37 cellular contexts compared by ENCODE assay signal in genomic region chr16:1280783-1281182, GRCh38. TPM values are rescaled to one million over a fixed set of nuclear protein-coding genes. Genes with fewer than 3 reads are reported as not detected.
"Had no signal": no experiment of that assay in that cellular context is flagged by ENCODE, and none has a peak within 500 bp of the region (broad histone marks: within the 10 kb centered on the region; RNA-seq: fewer than 3 reads in every experiment).

No MANE protein-coding gene starts in this region.

- DNase-seq: activated B cell treated with CpG ODN at 0.5 μM for 24 hours; activated CD4-positive, alpha-beta memory T cell treated with anti-CD3 and anti-CD28 coated beads for 36 hours; activated CD4-positive, alpha-beta T cell treated with anti-CD3 and anti-CD28 coated beads for 4 hours; activated CD4-positive, alpha-beta T cell treated with anti-CD3 and anti-CD28 coated beads, Interleukin-2, amount 50 U/mL, for 1 hour; activated CD4-positive, CD25-positive, alpha-beta regulatory T cell treated with anti-CD3 and anti-CD28 coated beads, Interleukin-2, amount 50 U/mL, for 72 hours; activated CD8-positive, alpha-beta memory T cell treated with anti-CD3 and anti-CD28 coated beads, Interleukin-2, amount 50 U/mL, for 4 hours; activated naive CD4-positive, alpha-beta T cell treated with anti-CD3 and anti-CD28 coated beads, Interleukin-2, amount 10 ng/mL, durations not matched to agents 7 days and 5 days; activated naive CD8-positive, alpha-beta T cell treated with anti-CD3 and anti-CD28 coated beads, Interleukin-2, amount 50 U/mL, for 24 hours; activated T-cell treated with anti-CD3 and anti-CD28 coated beads for 4 hours; activated T-cell treated with anti-CD3 and anti-CD28 coated beads, Interleukin-2, amount 50 U/mL, for 4 hours; anterior cingulate cortex; central memory CD4-positive, alpha-beta T cell; NCI-H1048; NCI-H1105 treated with DMSO at 0.1 percent for 48 hours; NCI-H1436; NCI-H1694; NCI-H1930; NCI-H2081 treated with DMSO at 0.1 percent for 48 hours; NCI-H510A; NCI-H526; NCI-H748 treated with DMSO at 0.1 percent for 48 hours; NK-92 treated with Interleukin-12 subunit alpha and Interleukin-12 subunit beta, amount 100 ng/mL, for 24 hours; PC-3; Peyer's patch; SIG-M5; SW 1271; T-helper 1 cell; T-helper 2 cell; T-helper 9 cell had no signal

- H3K4me1 ChIP-seq: Peyer's patch had no signal

- H3K36me3 ChIP-seq: Peyer's patch had no signal

- H3K4me3 ChIP-seq: Peyer's patch had no signal

- H3K9me3 ChIP-seq: Peyer's patch had no signal

- H3K27ac ChIP-seq: Peyer's patch, RWPE1, VCaP had no signal

- ATAC-seq: activated naive CD8-positive, alpha-beta T cell treated with anti-CD3 and anti-CD28 coated beads, Interleukin-2, amount 50 U/mL, for 24 hours; activated T-cell treated with anti-CD3 and anti-CD28 coated beads, Interleukin-2, amount 50 U/mL, for 4 hours; PC-3; Right ventricle myocardium inferior; SK-N-SH treated with all-trans-retinoic acid at 6 μM for 48 hours had no signal

- H3K27me3 ChIP-seq: Peyer's patch had no signal

RNA-seq across cellular contexts. Expression of gene TPSD1, which starts 24.9 kb away (rescaled TPM):
- total RNA-seq: activated B cell treated with CpG ODN at 0.5 μM for 24 hours; activated CD4-positive, alpha-beta memory T cell treated with anti-CD3 and anti-CD28 coated beads for 36 hours; activated T-helper 1 cell treated with anti-CD3 and anti-CD28 coated beads, Interleukin-12 subunit alpha, Interleukin-12 subunit beta, Interleukin-2, Interleukin-4 antibody, amounts not matched to agents 30 ng/mL and 10 ng/mL and 1 ng/mL, durations not matched to agents 14 hours and 24 hours and 36 hours; cerebellum; MCF 10A; PC-3; SK-MEL-5 had no signal

RNA-seq across cellular contexts. Expression of gene TPSAB1, which starts 40.3 kb away (rescaled TPM):
- total RNA-seq: activated B cell treated with CpG ODN at 0.5 μM for 24 hours; activated CD4-positive, alpha-beta memory T cell treated with anti-CD3 and anti-CD28 coated beads for 36 hours; activated T-helper 1 cell treated with anti-CD3 and anti-CD28 coated beads, Interleukin-12 subunit alpha, Interleukin-12 subunit beta, Interleukin-2, Interleukin-4 antibody, amounts not matched to agents 30 ng/mL and 10 ng/mL and 1 ng/mL, durations not matched to agents 14 hours and 24 hours and 36 hours; MCF 10A; PC-3; SK-MEL-5 had no signal

RNA-seq across cellular contexts. Expression of gene TPSB2, which starts 50.8 kb away (rescaled TPM):
- total RNA-seq: activated B cell treated with CpG ODN at 0.5 μM for 24 hours; activated CD4-positive, alpha-beta memory T cell treated with anti-CD3 and anti-CD28 coated beads for 36 hours; activated T-helper 1 cell treated with anti-CD3 and anti-CD28 coated beads, Interleukin-12 subunit alpha, Interleukin-12 subunit beta, Interleukin-2, Interleukin-4 antibody, amounts not matched to agents 30 ng/mL and 10 ng/mL and 1 ng/mL, durations not matched to agents 14 hours and 24 hours and 36 hours; cerebellum; MCF 10A; PC-3; SK-MEL-5 had no signal
